Comparison of ENCODE assay signal across 1 cellular context in genomic region chr13:40344270-40345148, GRCh38.
TF ChIP-seq lines count a peak whose summit lies in the region.

No MANE protein-coding gene starts in this region.

TF ChIP-seq in H1, 55 proteins besides CTCF, POLR2A, EP300 and RAD21 (continued from another document):
- no peak for TF ChIP-seq ATF2 (IDR thresholded peaks at IDR 0.05; ENCODE audit: low read length)
- no peak for TF ChIP-seq GABPA (IDR thresholded peaks at IDR 0.05; ENCODE audit: borderline replicate concordance, insufficient read depth, low read length)
- no peak for TF ChIP-seq CHD2 (IDR thresholded peaks at IDR 0.05; ENCODE audit: low read length)
- no peak for TF ChIP-seq RXRA (IDR thresholded peaks at IDR 0.05; ENCODE audit: insufficient read depth, low read depth, low read length)
- TF ChIP-seq BACH1 (IDR thresholded peaks at IDR 0.05; ENCODE audit: low read length): no peak
- TF ChIP-seq SP2 (IDR thresholded peaks at IDR 0.05; ENCODE audit: low read length): no peak
- TF ChIP-seq RBBP5 (IDR thresholded peaks at IDR 0.05; ENCODE audit: borderline replicate concordance, low read depth, low read length): no peak
- TF ChIP-seq RFX5 (IDR thresholded peaks at IDR 0.05; ENCODE audit: borderline replicate concordance, low read depth, low read length): no peak
- no peak for TF ChIP-seq MAFK (IDR thresholded peaks at IDR 0.05; ENCODE audit: low read depth, low read length)
- no peak for TF ChIP-seq SP4 (IDR thresholded peaks at IDR 0.05; ENCODE audit: low read length)
- TF ChIP-seq SP1 (IDR thresholded peaks at IDR 0.05; ENCODE audit: low read depth, low read length): no peak
- TF ChIP-seq CTBP2 (IDR thresholded peaks at IDR 0.05; ENCODE audit: borderline replicate concordance, insufficient read depth, insufficient read length, low read length): no peak
- no peak for TF ChIP-seq GTF2F1 (IDR thresholded peaks at IDR 0.05; ENCODE audit: borderline replicate concordance, low read depth, low read length)
- TF ChIP-seq SIRT6 (IDR thresholded peaks at IDR 0.05; ENCODE audit: low read length): no peak
- TF ChIP-seq SRF (IDR thresholded peaks at IDR 0.05; ENCODE audit: low read depth, low read length): no peak
